ENCODE assay signal across 8 cellular contexts in genomic region chr21:37365657-37366487, GRCh38. TPM values are rescaled to one million over a fixed set of nuclear protein-coding genes. Genes with fewer than 3 reads are reported as not detected.
DNase-seq lines count a peak whose midpoint lies in the region; ATAC-seq and TF ChIP-seq lines count a peak whose summit lies in the region.

No MANE protein-coding gene starts in this region.

- H3K4me2 ChIP-seq in DND-41 (ENCODE audit: insufficient read depth, low read length): peak overlapping the region; percentile 86

- WGBS in HUES64: under 1% methylated on average over 99 of the region's 102 CpGs

- no peak for TF ChIP-seq CTCF in DND-41 (IDR thresholded peaks at IDR 0.05; ENCODE audit: borderline replicate concordance, extremely low read depth, low read length, poor library complexity, severe bottlenecking)

- peaks cover 30% of the 10 kb centered on the region for H4K20me1 ChIP-seq in DND-41 (ENCODE audit: insufficient read depth, low read length)

- H3K9me3 ChIP-seq in DND-41 (ENCODE audit: insufficient read depth, low read length, severe bottlenecking) (no peaks in the 10 kb centered on the region), HUES64 (ENCODE audit: insufficient read depth, low read depth, low read length) (no peaks in the 10 kb centered on the region)

- peak; percentile 65 for DNase-seq in DND-41
- peak; percentile 77 for DNase-seq in SW480 (ENCODE audit: low spot score)
- peak; percentile 60 for DNase-seq in hepatic stellate cell (ENCODE audit: low spot score)
- DNase-seq in middle frontal gyrus (ENCODE audit: extremely low spot score, low spot score): no peak

- peak overlapping the region; percentile 99 for H3K9ac ChIP-seq in DND-41 (ENCODE audit: low read depth, low read length)
- peak overlapping the region; percentile 87 for H3K9ac ChIP-seq in HUES64 (ENCODE audit: low read depth, low read length)
- peak overlapping the region; percentile 93 for H3K9ac ChIP-seq in rectal smooth muscle tissue (ENCODE audit: low read length)

- H2AFZ ChIP-seq in DND-41 (ENCODE audit: low read depth, low read length): peak overlapping the region; percentile 85

- H3K4me3 ChIP-seq in DND-41 (ENCODE audit: low read depth in 1 of 2, low read length in 2 of 2) (peak overlapping the region; percentile 36 to 67), HUES64 (ENCODE audit: low read length) (peak overlapping the region; percentile 84), rectal smooth muscle tissue (ENCODE audit: low read length) (peak overlapping the region; percentile 97)

- peaks cover 8% of the 10 kb centered on the region; the same call in 1 of the 2 replicates for H3K36me3 ChIP-seq in DND-41 (ENCODE audit: insufficient read depth, low read length)
- no peaks in the 10 kb centered on the region for H3K36me3 ChIP-seq in HUES64 (ENCODE audit: insufficient read depth, low read length)
- no peaks in the 10 kb centered on the region for H3K36me3 ChIP-seq in rectal smooth muscle tissue (ENCODE audit: control insufficient read depth, insufficient read depth, low read length)

- H3K79me2 ChIP-seq in DND-41 (ENCODE audit: insufficient read depth, low read length): peaks cover 47% of the 10 kb centered on the region

- H3K27me3 ChIP-seq in DND-41 (ENCODE audit: insufficient read depth, low read length, poor library complexity) (no peaks in the 10 kb centered on the region), HUES64 (ENCODE audit: insufficient read depth, low read length) (no peaks in the 10 kb centered on the region), rectal smooth muscle tissue (ENCODE audit: control insufficient read depth, insufficient read depth, low read length) (no peaks in the 10 kb centered on the region)

- ATAC-seq in DND-41 (ENCODE audit: insufficient read depth, low read depth) (peak; percentile 29), GM21515 (IDR thresholded peaks at IDR 0.05; ENCODE audit: unreplicated experiment) (peak; percentile 34)

- H3K27ac ChIP-seq in DND-41 (ENCODE audit: low read length) (peak overlapping the region; percentile 76), HUES64 (ENCODE audit: low read depth, low read length) (peak overlapping the region; percentile 99), angular gyrus (ENCODE audit: low read depth, low read length) (peak overlapping the region; percentile 99), rectal smooth muscle tissue (ENCODE audit: low read depth, low read length) (peak overlapping the region; percentile 99)

- H3K4me1 ChIP-seq in DND-41 (ENCODE audit: insufficient read depth, low read length) (peaks cover 36% of the 10 kb centered on the region), HUES64 (ENCODE audit: insufficient read depth, low read length) (peaks cover 32% of the 10 kb centered on the region), rectal smooth muscle tissue (ENCODE audit: control insufficient read depth, insufficient read depth, low read length) (peaks cover 21% of the 10 kb centered on the region)

RNA-seq across cellular contexts. Expression of gene DYRK1A, which starts 0.7 kb away (rescaled TPM):
- 30.1 TPM for polyA plus RNA-seq in HUES64 (2013, experiment 1 of 2)
- 29.4 TPM for polyA plus RNA-seq in HUES64 (2013, experiment 2 of 2)
